In genomic region chr12:5630101-5630500, GRCh38 we compare ENCODE assay signal across 33 cellular contexts.
"Had no signal": no experiment of that assay in that cellular context is flagged by ENCODE, and none has a peak within 500 bp of the region (broad histone marks: within the 10 kb centered on the region; RNA-seq: fewer than 3 reads in every experiment).

No MANE protein-coding gene starts in this region.

- FAIRE-seq: astrocyte, bronchial epithelial cell, colon had no signal

- H3K27ac ChIP-seq: adrenal gland, ascending aorta, body of pancreas, brain microvascular endothelial cell, breast epithelium, cardiac muscle cell, colonic mucosa had no signal

- H3K4me1 ChIP-seq: adrenal gland, ascending aorta, body of pancreas, breast epithelium, colonic mucosa had no signal

- ATAC-seq: activated naive CD4-positive, alpha-beta T cell treated with anti-CD3 and anti-CD28 coated beads, Interleukin-2, amount 50 U/mL, for 72 hours; activated naive CD8-positive, alpha-beta T cell treated with anti-CD3 and anti-CD28 coated beads, Interleukin-2, amount 50 U/mL, for 24 hours; activated T-cell treated with anti-CD3 and anti-CD28 coated beads, Interleukin-2, amount 50 U/mL, for 72 hours; activated T-helper 17 cell treated with anti-CD3 and anti-CD28 coated beads, Interleukin-2, amount 50 U/mL, for 72 hours; body of pancreas had no signal

- H3K9me3 ChIP-seq: adrenal gland, ascending aorta, body of pancreas, breast epithelium, colonic mucosa had no signal

- H3K4me3 ChIP-seq: adrenal gland, ascending aorta, body of pancreas, breast epithelium, cardiac muscle cell, colonic mucosa had no signal

- H3K27me3 ChIP-seq: adrenal gland, ascending aorta, body of pancreas, brain microvascular endothelial cell, cardiac muscle cell, colonic mucosa had no signal

- DNase-seq: activated effector memory CD4-positive, alpha-beta T cell treated with anti-CD3 and anti-CD28 coated beads, Interleukin-2, amount 50 U/mL, for 16 hours; activated effector memory CD4-positive, alpha-beta T cell treated with Interleukin-2 at 50 U/mL for 16 hours; activated gamma-delta T cell; activated gamma-delta T cell treated with Interleukin-2 at 50 U/mL for 16 hours; activated naive CD4-positive, alpha-beta T cell; activated naive CD4-positive, alpha-beta T cell treated with anti-CD3 and anti-CD28 coated beads for 36 hours; activated naive CD4-positive, alpha-beta T cell treated with anti-CD3 and anti-CD28 coated beads, Interleukin-2, amount 10 ng/mL, durations not matched to agents 7 days and 5 days; activated naive CD4-positive, alpha-beta T cell treated with anti-CD3 and anti-CD28 coated beads, Interleukin-2, amount 50 U/mL, for 16 hours; activated naive CD4-positive, alpha-beta T cell treated with Interleukin-2 at 50 U/mL for 16 hours; activated naive CD8-positive, alpha-beta T cell treated with anti-CD3 and anti-CD28 coated beads for 36 hours; activated naive CD8-positive, alpha-beta T cell treated with anti-CD3 and anti-CD28 coated beads, Interleukin-2, amount 10 ng/mL, durations not matched to agents 7 days and 5 days; activated naive CD8-positive, alpha-beta T cell treated with anti-CD3 and anti-CD28 coated beads, Interleukin-2, amount 50 U/mL, for 24 hours; activated T-cell treated with anti-CD3 and anti-CD28 coated beads, Interleukin-2, amount 50 U/mL, for 48 hours; activated T-cell treated with anti-CD3 and anti-CD28 coated beads, Interleukin-2, amount 50 U/mL, for 72 hours; adrenal gland; amniotic stem cell; amygdala; anterior cingulate cortex; aorta; body of pancreas; brain microvascular endothelial cell; caudate nucleus; central memory CD4-positive, alpha-beta T cell; cerebellar nuclear complex; colonic mucosa had no signal

- H3K36me3 ChIP-seq: adrenal gland, ascending aorta, brain microvascular endothelial cell, breast epithelium, cardiac muscle cell, colonic mucosa had no signal
